8 cellular contexts compared by ENCODE assay signal in the genomic region with DNA sequence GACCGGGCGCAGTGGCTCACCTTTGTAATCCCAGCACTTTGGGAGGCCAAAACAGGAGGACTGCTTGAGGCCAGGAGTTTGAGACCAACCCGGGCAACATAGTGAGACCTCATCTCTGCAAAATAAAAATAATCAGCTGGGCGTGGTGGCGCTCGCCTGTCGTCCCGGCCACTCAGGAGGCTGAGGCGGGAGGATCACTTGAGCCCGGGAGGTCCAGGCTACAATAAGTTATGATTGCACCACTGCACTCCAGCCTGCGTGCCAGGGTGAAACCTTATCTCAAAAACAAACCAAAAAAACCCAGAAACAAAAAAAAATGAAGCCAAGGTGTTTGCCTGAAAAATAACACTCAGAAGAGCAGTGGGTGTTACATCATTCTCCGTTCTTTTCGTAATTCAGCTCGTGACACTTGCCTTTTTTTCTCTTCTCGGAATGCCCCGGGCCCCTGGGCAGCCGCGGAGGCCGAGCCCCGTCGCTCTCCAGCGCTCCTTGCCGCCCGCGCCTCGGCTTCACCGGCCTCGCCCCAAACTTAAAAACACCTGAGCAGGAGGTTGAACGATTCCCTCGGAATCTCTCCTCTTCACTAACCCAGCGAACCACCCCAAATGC. TPM values are rescaled to one million over a fixed set of nuclear protein-coding genes. Genes with fewer than 3 reads are reported as not detected.
A peak's percentile ranks its signal among the peaks of the same experiment; 100 is the strongest.
DNase-seq lines count a peak whose midpoint lies in the region; ATAC-seq, FAIRE-seq and TF ChIP-seq lines count a peak whose summit lies in the region.

No MANE protein-coding gene starts in this region.

- peak overlapping the region; percentile 99 for H3K27ac Mint-ChIP-seq in activated CD4-positive, alpha-beta T cell treated with anti-CD3 and anti-CD28 coated beads for 36 hours
- peak overlapping the region; percentile 95 to 99 for H3K27ac Mint-ChIP-seq in natural killer cell treated with Interleukin-12 subunit alpha and Interleukin-12 subunit beta and Interleukin-15 and Interleukin-18, amount 100 ng/mL, for 72 hours

- intact Hi-C loops in activated CD4-positive, alpha-beta T cell treated with anti-CD3 and anti-CD28 coated beads for 36 hours (cut with DNase I, micrococcal nuclease): loop anchor here (1.0 to 5.0 kb wide), 19 partner anchors 34 to 616 kb away; partner anchors contain the start of genes SRSF2 (in 2 of the 2), UBE2O (in 2 of the 2), ACOX1 (in 1 of the 2) and FBF1 (in 1 of the 2)
- intact Hi-C loops in endothelial cell of umbilical vein (cut with micrococcal nuclease): loop anchor here (1.0 to 5.0 kb wide), 2 partner anchors 29 to 155 kb away; partner anchors contain the start of gene MXRA7

- H3K27me3 Mint-ChIP-seq in activated CD4-positive, alpha-beta T cell treated with anti-CD3 and anti-CD28 coated beads for 36 hours: no peaks in the 10 kb centered on the region
- no peaks in the 10 kb centered on the region for H3K27me3 Mint-ChIP-seq in natural killer cell treated with Interleukin-12 subunit alpha and Interleukin-12 subunit beta and Interleukin-15 and Interleukin-18, amount 100 ng/mL, for 72 hours

- peak overlapping the region; percentile 66 to 94 (median 78) for H3K4me3 ChIP-seq in endothelial cell of umbilical vein (replicated peaks in 1 of 3; ENCODE audit: insufficient read depth in 1 of 3, low read depth in 1 of 3, low read length in 3 of 3)

- CTCF ChIA-PET in activated CD4-positive, alpha-beta T cell treated with anti-CD3 and anti-CD28 coated beads for 36 hours (lab: Charles Lee): interaction anchor here (0.5 to 3.8 kb wide), 20 partner anchors 8 to 494 kb away, joined by 3 to 23 read pairs (median 3); partner anchors contain the start of genes MXRA7 and PRCD
- CTCF ChIA-PET in endothelial cell of umbilical vein (lab: Charles Lee): interaction anchor here (0.6 to 8.8 kb wide), 23 partner anchors 10 to 153 kb away, joined by 3 to 121 read pairs (median 4); partner anchors contain the start of genes AANAT, PRCD and ST6GALNAC2

- no peaks in the 10 kb centered on the region for H4K20me1 ChIP-seq in endothelial cell of umbilical vein (replicated peaks; ENCODE audit: control insufficient read depth, extremely low read depth, insufficient read depth, low read length)

- H3K9me3 ChIP-seq in endothelial cell of umbilical vein (replicated peaks; ENCODE audit: control insufficient read depth, insufficient read depth, low read length): no peaks in the 10 kb centered on the region

- ATAC-seq in activated CD4-positive, alpha-beta T cell treated with anti-CD3 and anti-CD28 coated beads for 36 hours: peak; percentile 8
- ATAC-seq in HG03342 (IDR thresholded peaks at IDR 0.05; ENCODE audit: unreplicated experiment) (peak; percentile 31), HG02970 (IDR thresholded peaks at IDR 0.05; ENCODE audit: low FRiP score, unreplicated experiment) (no peak)
- ATAC-seq in natural killer cell treated with Interleukin-12 subunit alpha and Interleukin-12 subunit beta and Interleukin-15 and Interleukin-18, amount 100 ng/mL, for 72 hours: peak; percentile 70 to 82

- no peak for TF ChIP-seq POLR2A in endothelial cell of umbilical vein (IDR thresholded peaks at IDR 0.05; ENCODE audit: low read depth, low read length)

- H3K27ac ChIP-seq in endothelial cell of umbilical vein (ENCODE audit: insufficient read depth, low read depth, low read length): peak overlapping the region; percentile 68

- H3K9me3 Mint-ChIP-seq in activated CD4-positive, alpha-beta T cell treated with anti-CD3 and anti-CD28 coated beads for 36 hours (ENCODE audit: low read depth): no peaks in the 10 kb centered on the region
- no peaks in the 10 kb centered on the region for H3K9me3 Mint-ChIP-seq in natural killer cell treated with Interleukin-12 subunit alpha and Interleukin-12 subunit beta and Interleukin-15 and Interleukin-18, amount 100 ng/mL, for 72 hours

- BruUV-seq in endothelial cell of umbilical vein (replicated peaks; lab: Mats Ljungman, UMichigan): no TSS peak

- H3K4me1 Mint-ChIP-seq in activated CD4-positive, alpha-beta T cell treated with anti-CD3 and anti-CD28 coated beads for 36 hours: peaks cover 46% of the 10 kb centered on the region
- peaks cover 48 to 65% of the 10 kb centered on the region in 2 donors for H3K4me1 Mint-ChIP-seq in natural killer cell treated with Interleukin-12 subunit alpha and Interleukin-12 subunit beta and Interleukin-15 and Interleukin-18, amount 100 ng/mL, for 72 hours (ENCODE audit: low read depth in 2 of 2)

- H3K27me3 ChIP-seq in endothelial cell of umbilical vein (ENCODE audit: control insufficient read depth in 2 of 2, insufficient read depth in 2 of 2, low read length in 2 of 2): no peaks in the 10 kb centered on the region

- no peaks in the 10 kb centered on the region for H3K36me3 ChIP-seq in endothelial cell of umbilical vein (ENCODE audit: control insufficient read depth in 2 of 2, extremely low read depth in 1 of 2, insufficient read depth in 2 of 2, low read length in 2 of 2)

- no peaks in the 10 kb centered on the region for H3K9me1 ChIP-seq in endothelial cell of umbilical vein (replicated peaks; ENCODE audit: control insufficient read depth, extremely low read depth, insufficient read depth, low read length)

- TF ChIP-seq CTCF in endothelial cell of umbilical vein (IDR thresholded peaks at IDR 0.05; ENCODE audit: extremely low read depth in 1 of 2, insufficient read depth in 1 of 2, low read depth in 1 of 2, low read length in 2 of 2): no peak

- dilution Hi-C loops in endothelial cell of umbilical vein (cut with MboI; ENCODE audit: extremely low pct_ligation_motif_present, low sequenced_read_pairs): no loop called here

- peak overlapping the region; percentile 100 for H3K4me3 Mint-ChIP-seq in activated CD4-positive, alpha-beta T cell treated with anti-CD3 and anti-CD28 coated beads for 36 hours
- peak overlapping the region; percentile 94 for H3K4me3 Mint-ChIP-seq in natural killer cell treated with Interleukin-12 subunit alpha and Interleukin-12 subunit beta and Interleukin-15 and Interleukin-18, amount 100 ng/mL, for 72 hours

- peak overlapping the region; percentile 88 for H3K9ac ChIP-seq in endothelial cell of umbilical vein (replicated peaks; ENCODE audit: extremely low read depth, insufficient read depth, low read length)

- peak overlapping the region; percentile 66 for H3K4me2 ChIP-seq in endothelial cell of umbilical vein (ENCODE audit: insufficient read depth, low read length)

- FAIRE-seq in endothelial cell of umbilical vein (lab: Jason Lieb, UNC): no peak

- peaks cover 42% of the 10 kb centered on the region for H3K79me2 ChIP-seq in endothelial cell of umbilical vein (ENCODE audit: control insufficient read depth, insufficient read depth, low read length)

- DNase-seq in activated CD4-positive, alpha-beta T cell treated with anti-CD3 and anti-CD28 coated beads for 36 hours: peak; percentile 61
- no peak for DNase-seq in activated CD4-positive, alpha-beta T cell treated with anti-CD3 and anti-CD28 coated beads, Interleukin-2, amount 50 U/mL, for 4 hours
- DNase-seq in T-helper 9 cell: peak; percentile 42
- DNase-seq in endothelial cell of umbilical vein (ENCODE audit: low read depth, low spot score): no peak
- peak; percentile 76 for DNase-seq in natural killer cell treated with Interleukin-12 subunit alpha and Interleukin-12 subunit beta and Interleukin-15 and Interleukin-18, amount 100 ng/mL, for 72 hours (ENCODE audit: low spot score)
- DNase-seq in GM19238 (ENCODE audit: insufficient read length, low spot score): no peak

- peak overlapping the region; percentile 87 for H2AFZ ChIP-seq in endothelial cell of umbilical vein (ENCODE audit: low read depth, low read length)

- H3K36me3 Mint-ChIP-seq in activated CD4-positive, alpha-beta T cell treated with anti-CD3 and anti-CD28 coated beads for 36 hours (ENCODE audit: low read depth): peaks cover 46% of the 10 kb centered on the region
- H3K36me3 Mint-ChIP-seq in natural killer cell treated with Interleukin-12 subunit alpha and Interleukin-12 subunit beta and Interleukin-15 and Interleukin-18, amount 100 ng/mL, for 72 hours: peaks cover 20% of the 10 kb centered on the region

- POLR2A ChIA-PET in activated CD4-positive, alpha-beta T cell treated with anti-CD3 and anti-CD28 coated beads for 36 hours (lab: Charles Lee): interaction anchor here (0.5 to 2.1 kb wide), 11 partner anchors 10 to 413 kb away, joined by 3 to 8 read pairs (median 3); no protein-coding TSS in a partner anchor
- POLR2A ChIA-PET in endothelial cell of umbilical vein (lab: Charles Lee): interaction anchor here (0.6 to 1.8 kb wide), 7 partner anchors 10 to 115 kb away, joined by 3 to 7 read pairs (median 3); partner anchors contain the start of gene PRCD

- H3K4me1 ChIP-seq in endothelial cell of umbilical vein (ENCODE audit: control insufficient read depth, extremely low read depth, insufficient read depth, low read length): peaks cover 34% of the 10 kb centered on the region

RNA-seq across cellular contexts. Expression of gene PRCD, which starts 17.0 kb away (rescaled TPM):
- total RNA-seq in activated CD4-positive, alpha-beta T cell treated with anti-CD3 and anti-CD28 coated beads for 36 hours: not detected
- not detected in 2 replicates for total RNA-seq in endothelial cell of umbilical vein
- polyA plus RNA-seq in endothelial cell of umbilical vein: not detected in 2 replicates
- not detected in 2 replicates for polyA plus RNA-seq in endothelial cell of umbilical vein (2011; cell fraction: cytosol; rRNA removed)
- polyA plus RNA-seq in endothelial cell of umbilical vein (2011; cell fraction: nucleus; rRNA removed): 0.12 and 0.34 TPM in 2 replicates
- polyA plus RNA-seq in endothelial cell of umbilical vein (2012): 0.26 TPM in 1 of 2 replicates, not detected in the other
- not detected in 2 replicates for polyA minus RNA-seq in endothelial cell of umbilical vein
- polyA minus RNA-seq in endothelial cell of umbilical vein (2011; cell fraction: cytosol; rRNA and poly(A)+ RNA removed): not detected
- not detected in 2 replicates for polyA minus RNA-seq in endothelial cell of umbilical vein (2011; cell fraction: nucleus; rRNA and poly(A)+ RNA removed)
- total RNA-seq in natural killer cell treated with Interleukin-12 subunit alpha and Interleukin-12 subunit beta and Interleukin-15 and Interleukin-18, amount 100 ng/mL, for 72 hours: under 1 TPM in 1 of 2 donors, not detected in 1; 0.78 TPM

RNA-seq across cellular contexts. Expression of gene CYGB, which starts 19.4 kb away (rescaled TPM):
- total RNA-seq in activated CD4-positive, alpha-beta T cell treated with anti-CD3 and anti-CD28 coated beads for 36 hours: not detected
- 0.42 and 0.91 TPM in 2 replicates for total RNA-seq in endothelial cell of umbilical vein
- 0.22 and 0.51 TPM in 2 replicates for polyA plus RNA-seq in endothelial cell of umbilical vein
- 0.26 and 0.31 TPM in 2 replicates for polyA plus RNA-seq in endothelial cell of umbilical vein (2011; cell fraction: cytosol; rRNA removed)
- 0.13 TPM in 1 of 2 replicates, not detected in the other for polyA plus RNA-seq in endothelial cell of umbilical vein (2011; cell fraction: nucleus; rRNA removed)
- polyA plus RNA-seq in endothelial cell of umbilical vein (2012): 0.23 and 1.4 TPM in 2 replicates
- polyA minus RNA-seq in endothelial cell of umbilical vein: 0.08 and 0.36 TPM in 2 replicates
- not detected for polyA minus RNA-seq in endothelial cell of umbilical vein (2011; cell fraction: cytosol; rRNA and poly(A)+ RNA removed)
- polyA minus RNA-seq in endothelial cell of umbilical vein (2011; cell fraction: nucleus; rRNA and poly(A)+ RNA removed): not detected in 2 replicates
- 1 to 10 TPM; 1.0 to 2.9 TPM for total RNA-seq in natural killer cell treated with Interleukin-12 subunit alpha and Interleukin-12 subunit beta and Interleukin-15 and Interleukin-18, amount 100 ng/mL, for 72 hours

RNA-seq across cellular contexts. Expression of gene ST6GALNAC2, which starts 28.8 kb away (rescaled TPM):
- under 1 TPM in 1 of 2 experiments, not detected in 1; 0.32 TPM for total RNA-seq in activated CD4-positive, alpha-beta T cell treated with anti-CD3 and anti-CD28 coated beads for 36 hours
- 0.69 and 1.7 TPM in 2 replicates for total RNA-seq in endothelial cell of umbilical vein
- 0.59 and 0.76 TPM in 2 replicates for polyA plus RNA-seq in endothelial cell of umbilical vein
- 0.34 and 0.50 TPM in 2 replicates for polyA plus RNA-seq in endothelial cell of umbilical vein (2011; cell fraction: cytosol; rRNA removed)
- polyA plus RNA-seq in endothelial cell of umbilical vein (2011; cell fraction: nucleus; rRNA removed): 0.63 and 0.90 TPM in 2 replicates
- 0.52 and 0.60 TPM in 2 replicates for polyA plus RNA-seq in endothelial cell of umbilical vein (2012)
- 1.4 and 1.7 TPM in 2 replicates for polyA minus RNA-seq in endothelial cell of umbilical vein
- polyA minus RNA-seq in endothelial cell of umbilical vein (2011; cell fraction: cytosol; rRNA and poly(A)+ RNA removed): not detected
- polyA minus RNA-seq in endothelial cell of umbilical vein (2011; cell fraction: nucleus; rRNA and poly(A)+ RNA removed): not detected in 2 replicates
- total RNA-seq in natural killer cell treated with Interleukin-12 subunit alpha and Interleukin-12 subunit beta and Interleukin-15 and Interleukin-18, amount 100 ng/mL, for 72 hours: under 1 TPM in 1 of 2 donors, not detected in 1; 0.62 TPM

RNA-seq across cellular contexts. Expression of gene RHBDF2, which starts 55.6 kb away (rescaled TPM):
- total RNA-seq in activated CD4-positive, alpha-beta T cell treated with anti-CD3 and anti-CD28 coated beads for 36 hours: 10 to 100 TPM; 23.9 to 28.4 TPM
- total RNA-seq in endothelial cell of umbilical vein: 38.5 and 42.6 TPM in 2 replicates
- 25.5 and 35.0 TPM in 2 replicates for polyA plus RNA-seq in endothelial cell of umbilical vein
- 14.3 and 17.0 TPM in 2 replicates for polyA plus RNA-seq in endothelial cell of umbilical vein (2011; cell fraction: cytosol; rRNA removed)
- 34.9 and 50.9 TPM in 2 replicates for polyA plus RNA-seq in endothelial cell of umbilical vein (2011; cell fraction: nucleus; rRNA removed)
- polyA plus RNA-seq in endothelial cell of umbilical vein (2012): 28.8 and 49.4 TPM in 2 replicates
- 18.1 and 20.4 TPM in 2 replicates for polyA minus RNA-seq in endothelial cell of umbilical vein
- polyA minus RNA-seq in endothelial cell of umbilical vein (2011; cell fraction: cytosol; rRNA and poly(A)+ RNA removed): 4.5 TPM
- polyA minus RNA-seq in endothelial cell of umbilical vein (2011; cell fraction: nucleus; rRNA and poly(A)+ RNA removed): 16.7 and 35.6 TPM in 2 replicates
- 100 to 1,000 TPM; 156 to 234 TPM for total RNA-seq in natural killer cell treated with Interleukin-12 subunit alpha and Interleukin-12 subunit beta and Interleukin-15 and Interleukin-18, amount 100 ng/mL, for 72 hours

Comparison
In these comparisons a context has a peak if more than half of its experiments do, and no peak if none do; other contexts are left out.
1. DNase-seq: peak in activated CD4-positive, alpha-beta T cell treated with anti-CD3 and anti-CD28 coated beads for 36 hours (single experiment), T-helper 9 cell (single experiment) and natural killer cell treated with Interleukin-12 subunit alpha and Interleukin-12 subunit beta and Interleukin-15 and Interleukin-18, amount 100 ng/mL, for 72 hours (single experiment); none in activated CD4-positive, alpha-beta T cell treated with anti-CD3 and anti-CD28 coated beads, Interleukin-2, amount 50 U/mL, for 4 hours (0 of 2), endothelial cell of umbilical vein (single experiment) and GM19238 (single experiment).